ENCODE assay signal across 2 cellular contexts in genomic region chr1:109687641-109688499, GRCh38.
A peak's percentile ranks its signal among the peaks of the same experiment; 100 is the strongest.
TF ChIP-seq lines count a peak whose summit lies in the region.

Gene GSTM1, plus strand, starts transcription at chr1:109687817. Its CDS starts 57 bp downstream, at chr1:109687874.

TF ChIP-seq in liver, 16 proteins besides CTCF, POLR2A, EP300 and RAD21 (continued from another document):
- TF ChIP-seq REST (IDR thresholded peaks at IDR 0.05), result peak; percentile 40
- TF ChIP-seq RXRA (IDR thresholded peaks at IDR 0.05), result peak; percentile 10 to 53

TF ChIP-seq in HepG2, 621 proteins besides CTCF, POLR2A, EP300 and RAD21 (continued from another document):
- TF ChIP-seq TFDP2 (CRISPR knock-in tag; IDR thresholded peaks at IDR 0.05) (no peak), RBAK (CRISPR knock-in tag; IDR thresholded peaks at IDR 0.05) (no peak), ZNF674 (CRISPR knock-in tag; IDR thresholded peaks at IDR 0.05; ENCODE audit: low read depth) (no peak), ZNF296 (CRISPR knock-in tag; conservative IDR thresholded peaks at IDR 0.05) (no peak), ZNF792 (CRISPR knock-in tag; IDR thresholded peaks at IDR 0.05) (no peak), HNRNPUL1 (IDR thresholded peaks at IDR 0.05; ENCODE audit: low read depth, low read length) (no peak)
